In the genomic region with DNA sequence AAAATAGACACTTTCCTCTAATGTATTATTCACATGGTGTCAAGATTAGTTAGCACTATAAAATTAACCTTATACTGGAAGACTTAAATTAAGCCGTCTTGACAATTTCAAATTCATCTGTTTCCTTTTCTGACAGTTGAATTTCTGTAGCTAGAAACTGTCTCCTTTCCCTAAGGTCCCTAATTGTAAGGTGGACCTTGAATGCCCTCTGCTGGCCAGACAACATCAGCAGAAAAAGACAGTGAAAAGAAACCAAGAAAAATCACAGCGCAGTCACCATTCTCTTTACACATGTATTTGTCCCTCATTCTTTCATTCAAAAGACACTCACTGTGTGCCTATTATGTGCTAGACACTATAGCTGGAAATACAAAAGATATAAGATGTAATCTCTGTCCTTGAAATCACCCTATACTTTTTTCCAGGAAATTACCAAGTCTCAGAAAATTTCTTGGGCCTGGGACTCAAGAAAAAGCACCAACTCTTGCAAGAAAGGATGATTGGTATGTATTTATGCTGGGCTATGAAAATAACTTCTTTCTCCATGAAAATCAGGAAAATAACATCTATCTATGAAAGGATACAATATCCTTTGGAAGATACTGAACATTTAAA, we compare ENCODE assay signal across 9 cellular contexts. TPM values are rescaled to one million over a fixed set of nuclear protein-coding genes. Genes with fewer than 3 reads are reported as not detected.
DNase-seq lines count a peak whose midpoint lies in the region; ATAC-seq and TF ChIP-seq lines count a peak whose summit lies in the region.
"Had no signal": no experiment of that assay in that cellular context is flagged by ENCODE, and none has a peak within 500 bp of the region (broad histone marks: within the 10 kb centered on the region; RNA-seq: fewer than 3 reads in every experiment).

No MANE protein-coding gene starts in this region.

- WGBS in spleen, 5 donors, result 24 to 38% (median 33%) methylated on average over 2 of the region's 2 CpGs

- peak; percentile 88 for TF ChIP-seq CTCF in BJ (IDR thresholded peaks at IDR 0.05; ENCODE audit: insufficient read depth, low read depth, low read length)
- peak; percentile 88 for TF ChIP-seq CTCF in GM13977 (IDR thresholded peaks at IDR 0.05; ENCODE audit: extremely low read depth, insufficient read depth, missing control alignments)
- peak in 10 of 11 experiments; percentile 26 to 61 (median 56) for TF ChIP-seq CTCF in spleen (IDR thresholded peaks at IDR 0.05 in 8 of 11, conservative IDR thresholded peaks at IDR 0.05 in 3 of 11)

- CTCF ChIA-PET in BJ (lab: Yijun Ruan, JAX), result interaction anchor here (1.2 to 2.2 kb wide), 6 partner anchors 8 to 53 kb away, joined by 3 to 9 read pairs (median 5); no protein-coding TSS in a partner anchor

- H3K4me1 ChIP-seq in spleen, result peaks cover 3 to 15% (median 10%) of the 10 kb centered on the region in 6 donors

- peaks cover 0 to 5% (median 0%) of the 10 kb centered on the region in 8 donors for H3K9me3 ChIP-seq in spleen

- no peak for TF ChIP-seq POLR2A in spleen (IDR thresholded peaks at IDR 0.05)

- in situ Hi-C loops in GM13977 (cut with MboI; ENCODE audit: low pct_unique_long_range_greater_than_20kb, low sequenced_read_pairs, unreplicated experiment), result no loop called here

- H3K4me3 ChIP-seq in BJ (ENCODE audit: low read depth, low read length) (no peak overlapping the region), spleen (no peak overlapping the region)

- H3K36me3 ChIP-seq in BJ (ENCODE audit: control insufficient read depth, insufficient read depth, low read length), result no peaks in the 10 kb centered on the region
- no peaks in the 10 kb centered on the region for H3K36me3 ChIP-seq in spleen

- DNase-seq in BJ (ENCODE audit: low read depth), result no peak
- peak; percentile 61 for DNase-seq in GM13977 (ENCODE audit: low spot score)
- peak; percentile 31 for DNase-seq in NCI-H82 treated with DMSO at 0.1 percent for 48 hours (lab: John Stamatoyannopoulos, UW; ENCODE audit: unreplicated experiment)
- peak; percentile 51 for DNase-seq in amniotic epithelial cell (ENCODE audit: low read depth)
- DNase-seq in hypothalamus (lab: John Stamatoyannopoulos, UW), result peak in 28 of 51 donors; percentile 0 to 53 (median 16)
- no peak for DNase-seq in spleen
- DNase-seq: activated B cell treated with CpG ODN at 0.5 μM for 24 hours had no signal

- no peaks in the 10 kb centered on the region for H3K27me3 ChIP-seq in BJ (ENCODE audit: control insufficient read depth, insufficient read depth, low read length)
- H3K27me3 ChIP-seq in spleen (replicated peaks in 1 of 7), result no peaks in the 10 kb centered on the region

- H3K27ac ChIP-seq in spleen, result no peak overlapping the region

- POLR2A ChIA-PET in BJ (lab: Charles Lee), result no interaction called here

- intact Hi-C loops in spleen (cut with DNase I; ENCODE audit: low total_unique reads), result no loop called here

- ATAC-seq in HG03175 (IDR thresholded peaks at IDR 0.05; ENCODE audit: unreplicated experiment), result peak; percentile 74
- ATAC-seq in GM21825 (IDR thresholded peaks at IDR 0.05; ENCODE audit: unreplicated experiment), result no peak

RNA-seq across cellular contexts. Expression of gene AMBN, which starts 32.7 kb away (rescaled TPM):
- not detected in 2 replicates for polyA plus RNA-seq in BJ (2011; rRNA removed)
- not detected in 2 replicates for polyA minus RNA-seq in BJ (2011; rRNA and poly(A)+ RNA removed)
- not detected for total RNA-seq in spleen
- not detected for polyA plus RNA-seq in spleen
- total RNA-seq: activated B cell treated with CpG ODN at 0.5 μM for 24 hours had no signal

RNA-seq across cellular contexts. Expression of gene AMTN, which starts 41.0 kb away (rescaled TPM):
- polyA plus RNA-seq in BJ (2011; rRNA removed) (not detected in 2 replicates), spleen (not detected)
- not detected in 2 replicates for polyA minus RNA-seq in BJ (2011; rRNA and poly(A)+ RNA removed)
- not detected for total RNA-seq in spleen
- total RNA-seq: activated B cell treated with CpG ODN at 0.5 μM for 24 hours had no signal

Comparison
In these comparisons a context has a peak if more than half of its experiments do, and no peak if none do; other contexts are left out.
1. DNase-seq: peak in GM13977 (single experiment), NCI-H82 treated with DMSO at 0.1 percent for 48 hours (single experiment), amniotic epithelial cell (single experiment) and hypothalamus (28 of 51); none in BJ (single experiment) and spleen (single experiment).
2. Peak in every context shown above with its lines, with median percentiles within 50 percentile points of each other: CTCF ChIP-seq.